8 cellular contexts compared by ENCODE assay signal in genomic region chr9:124320062-124320973, GRCh38.
DNase-seq lines count a peak whose midpoint lies in the region; ATAC-seq and TF ChIP-seq lines count a peak whose summit lies in the region.

No MANE protein-coding gene starts in this region.

- H3K27me3 ChIP-seq in Loucy (ENCODE audit: insufficient read depth, low read length, poor library complexity, severe bottlenecking) (no peaks in the 10 kb centered on the region), iPS DF 6.9 (ENCODE audit: control insufficient read depth, insufficient read depth, low read length) (no peaks in the 10 kb centered on the region)

- DNase-seq in GM03348 (ENCODE audit: low spot score) (peak; percentile 92), SKM-1 treated with dmso at 0.1 percent for 144 hours (lab: John Stamatoyannopoulos, UW; ENCODE audit: unreplicated experiment) (peak; percentile 19), astrocyte of the spinal cord (ENCODE audit: low read depth, low spot score) (peak; percentile 40), iPS DF 6.9 (ENCODE audit: low read depth, low spot score) (peak; percentile 54)
- peak; percentile 8 to 59 (median 45) for DNase-seq in stimulated activated CD4-positive, alpha-beta T cell treated with anti-CD3 and anti-CD28 coated beads, Interleukin-12 subunit alpha, Interleukin-12 subunit beta, amount 100 ng/mL, for 48 hours (ENCODE audit: low read depth in 2 of 3, low spot score in 1 of 3)

- in situ Hi-C loops in astrocyte of the spinal cord (cut with HindIII; ENCODE audit: low sequenced_read_pairs) = no loop called here

- no peak overlapping the region for H3K9ac ChIP-seq in Loucy (ENCODE audit: low read depth, low read length, poor library complexity, severe bottlenecking)

- H3K79me2 ChIP-seq in Loucy (ENCODE audit: insufficient read depth, low read length) = no peaks in the 10 kb centered on the region

- H3K9me3 ChIP-seq in Loucy (ENCODE audit: insufficient read depth, low read depth, low read length) = no peaks in the 10 kb centered on the region
- no peaks in the 10 kb centered on the region for H3K9me3 ChIP-seq in iPS DF 6.9 (ENCODE audit: control insufficient read depth, insufficient read depth, low read length)

- peak overlapping the region; percentile 23 for H3K4me2 ChIP-seq in Loucy (ENCODE audit: low read depth, low read length, poor library complexity, severe bottlenecking)

- H3K4me3 ChIP-seq in Loucy (ENCODE audit: low read length, poor library complexity, severe bottlenecking) = no peak overlapping the region
- no peak overlapping the region for H3K4me3 ChIP-seq in astrocyte of the spinal cord (ENCODE audit: low read depth, low read length)
- no peak overlapping the region for H3K4me3 ChIP-seq in iPS DF 6.9 (ENCODE audit: low read length)

- H3K4me1 ChIP-seq in Loucy (ENCODE audit: insufficient read depth, low read length, poor library complexity, severe bottlenecking) (peaks cover 23% of the 10 kb centered on the region), iPS DF 6.9 (ENCODE audit: control insufficient read depth, insufficient read depth, low read length) (no peaks in the 10 kb centered on the region)

- H3K9me2 ChIP-seq in Loucy (replicated peaks; ENCODE audit: low read depth, low read length) = no peaks in the 10 kb centered on the region

- ATAC-seq in GM18858 (IDR thresholded peaks at IDR 0.05; ENCODE audit: unreplicated experiment) (no peak), GM19395 (IDR thresholded peaks at IDR 0.05; ENCODE audit: unreplicated experiment) (no peak)

- no peak overlapping the region for H3K27ac ChIP-seq in iPS DF 6.9 (ENCODE audit: low read length)

- H3F3A ChIP-seq in Loucy (ENCODE audit: low read depth) = no peaks in the 10 kb centered on the region

- no peaks in the 10 kb centered on the region for H4K20me1 ChIP-seq in Loucy (ENCODE audit: insufficient read depth, low read length, poor library complexity, severe bottlenecking)

- TF ChIP-seq CTCF in Loucy (conservative IDR thresholded peaks at IDR 0.05; ENCODE audit: low read length) = peak; percentile 84
- TF ChIP-seq CTCF in astrocyte of the spinal cord (IDR thresholded peaks at IDR 0.05; ENCODE audit: low read depth, low read length) = peak; percentile 96

- peak overlapping the region; percentile 58; the same call in 1 of the 2 replicates for H2AFZ ChIP-seq in Loucy (ENCODE audit: low read length)

- H3K36me3 ChIP-seq in Loucy (ENCODE audit: insufficient read depth, low read length) (no peaks in the 10 kb centered on the region), iPS DF 6.9 (ENCODE audit: control insufficient read depth, insufficient read depth, low read length) (no peaks in the 10 kb centered on the region; the same call in 1 of the 2 replicates)

- no CpG with 5 or more reads among the region's 17 CpGs for WGBS in iPS DF 6.9 (ENCODE audit: insufficient coverage, insufficient read length)

Comparison
In these comparisons a context has a peak if more than half of its experiments do, and no peak if none do; other contexts are left out.
1. DNase-seq: peak in every context shown above with its lines; median percentile 92 in GM03348; 54 in iPS DF 6.9; 45 in stimulated activated CD4-positive, alpha-beta T cell treated with anti-CD3 and anti-CD28 coated beads, Interleukin-12 subunit alpha, Interleukin-12 subunit beta, amount 100 ng/mL, for 48 hours; 40 in astrocyte of the spinal cord; 19 in SKM-1 treated with dmso at 0.1 percent for 144 hours.